22 cellular contexts compared by ENCODE assay signal in the genomic region with DNA sequence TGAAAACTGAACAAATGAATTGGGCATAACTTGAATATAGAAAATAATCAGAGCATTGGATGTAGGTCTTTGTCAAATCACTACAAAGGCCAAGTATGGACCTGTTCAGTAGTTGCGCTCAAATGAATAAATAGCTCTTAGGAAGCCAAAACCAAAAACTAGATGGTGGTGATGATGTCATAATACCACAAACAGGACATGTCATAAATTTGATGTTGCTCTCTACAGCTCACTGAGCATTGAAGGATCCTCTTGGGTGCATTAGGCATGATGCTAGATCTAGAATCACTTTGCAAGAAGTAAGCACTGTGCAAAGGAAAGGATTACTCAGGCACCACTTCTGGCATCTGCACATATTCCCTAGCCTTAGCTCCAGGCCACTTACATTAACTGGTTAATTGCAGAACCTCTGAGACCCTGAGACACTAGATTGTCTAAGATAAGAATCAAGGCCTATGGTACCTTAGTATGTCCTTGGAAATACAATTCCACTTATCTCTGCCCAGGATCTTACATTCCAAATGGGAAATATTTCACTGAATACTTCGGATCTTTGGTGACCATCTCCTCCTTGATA.
"Had no signal": no experiment of that assay in that cellular context is flagged by ENCODE, and none has a peak within 500 bp of the region (broad histone marks: within the 10 kb centered on the region; RNA-seq: fewer than 3 reads in every experiment).

No MANE protein-coding gene starts in this region.

- ATAC-seq: activated T-cell treated with anti-CD3 and anti-CD28 coated beads, Interleukin-2, amount 50 U/mL, for 4 hours; T-helper 17 cell; WTC11 had no signal

- DNase-seq: activated CD4-positive, alpha-beta T cell treated with anti-CD3 and anti-CD28 coated beads for 48 hours; activated CD4-positive, alpha-beta T cell treated with anti-CD3 and anti-CD28 coated beads, Interleukin-2, amount 50 U/mL, for 48 hours; activated CD4-positive, CD25-positive, alpha-beta regulatory T cell treated with anti-CD3 and anti-CD28 coated beads, Interleukin-2, amount 50 U/mL, for 72 hours; activated effector memory CD4-positive, alpha-beta T cell treated with anti-CD3 and anti-CD28 coated beads, Interleukin-2, amount 50 U/mL, for 16 hours; activated naive CD4-positive, alpha-beta T cell treated with anti-CD3 and anti-CD28 coated beads for 36 hours; activated T-cell treated with anti-CD3 and anti-CD28 coated beads, Interleukin-2, amount 50 U/mL, for 4 hours; amygdala; KBM-7; NCI-H1048; NCI-H146; NCI-H2029; NCI-H2107; NCI-H2227 treated with DMSO at 0.1 percent for 48 hours; NCI-H510A; NCI-H526 treated with DMSO at 0.1 percent for 48 hours; NCI-H82; NK-92 treated with Interleukin-12 subunit alpha and Interleukin-12 subunit beta, amount 100 ng/mL, for 24 hours; PC-9; SHP77 treated with DMSO at 0.1 percent for 48 hours; T-helper 17 cell; T-helper 9 cell had no signal
